Comparison of ENCODE assay signal across 10 cellular contexts in the genomic region with DNA sequence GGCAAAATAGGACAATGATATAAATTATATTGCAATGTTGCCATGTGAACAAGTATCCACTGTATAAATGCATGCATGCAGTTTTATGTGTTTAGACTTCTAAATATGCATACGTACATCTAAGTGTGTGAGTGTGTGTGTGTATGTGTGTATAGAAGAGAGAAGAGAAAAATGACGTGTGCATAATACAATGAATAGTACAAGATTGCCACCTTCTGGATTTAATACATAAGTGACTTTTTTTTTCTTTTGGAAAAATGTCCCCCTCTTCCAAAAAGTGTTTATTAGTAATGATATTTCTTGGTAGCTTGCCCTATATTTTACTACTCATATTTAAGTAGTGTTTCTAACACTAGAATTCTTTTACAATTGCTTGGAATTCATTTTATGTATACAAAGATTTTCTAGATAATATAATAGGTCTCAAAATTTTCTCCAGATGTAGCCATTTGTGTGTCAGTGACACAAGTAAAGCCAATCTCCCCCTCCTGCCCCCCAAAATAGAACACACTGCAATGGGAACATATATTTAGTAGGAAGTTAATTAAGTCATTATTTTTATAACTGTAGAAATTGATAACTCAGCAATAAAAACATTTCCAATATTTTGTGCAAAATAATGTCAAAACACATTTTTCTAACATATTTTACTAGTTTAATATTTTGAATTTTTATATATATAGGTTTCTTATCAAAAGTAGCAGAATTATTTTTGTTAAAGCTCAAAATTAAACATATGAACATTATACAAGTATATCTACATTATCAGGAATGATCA.
DNase-seq lines count a peak whose midpoint lies in the region; ATAC-seq, FAIRE-seq and TF ChIP-seq lines count a peak whose summit lies in the region.
"Had no signal": no experiment of that assay in that cellular context is flagged by ENCODE, and none has a peak within 500 bp of the region (broad histone marks: within the 10 kb centered on the region; RNA-seq: fewer than 3 reads in every experiment).

No MANE protein-coding gene starts in this region.

- no peaks in the 10 kb centered on the region for H3K36me3 ChIP-seq in K562 (ENCODE audit: control insufficient read depth, insufficient read depth, low read length)

- BruUV-seq in K562 (replicated peaks; lab: Mats Ljungman, UMichigan), result no TSS peak

- no peaks in the 10 kb centered on the region for H3K79me2 ChIP-seq in K562 (ENCODE audit: control insufficient read depth, insufficient read depth, low read length)

- ATAC-seq in K562, result no peak
- no peak for ATAC-seq in GM18858 (IDR thresholded peaks at IDR 0.05; ENCODE audit: unreplicated experiment)
- no peak for ATAC-seq in stimulated activated naive CD8-positive, alpha-beta T cell treated with anti-CD3 and anti-CD28 coated beads, Interleukin-15, Interleukin-2, amounts not matched to agents 100 U/mL and 50 U/mL, for 24 hours

- in situ Hi-C loops in K562 (cut with MboI), result no loop called here

- FAIRE-seq in K562 (lab: Jason Lieb, UNC), result no peak
- FAIRE-seq: HTR-8/SVneo had no signal

- H2AFZ ChIP-seq in K562 (ENCODE audit: low read depth, low read length), result no peak overlapping the region

- TF ChIP-seq POLR2A in K562 (conservative IDR thresholded peaks at IDR 0.05), result no peak

- peak in 1 of 2 experiments; percentile 52; a peak in 2 of 4 replicates for TF ChIP-seq RAD21 in K562 (CRISPR knock-in tag; conservative IDR thresholded peaks at IDR 0.05 in 1 of 2, IDR thresholded peaks at IDR 0.05 in 1 of 2)

- no peak overlapping the region for H3K4me3 ChIP-seq in K562
- no peak overlapping the region for H3K4me3 ChIP-seq in retinal pigment epithelial cell (ENCODE audit: low read length)

- no peaks in the 10 kb centered on the region for H3K9me1 ChIP-seq in K562 (ENCODE audit: control insufficient read depth, insufficient read depth, low read length)

- no peaks in the 10 kb centered on the region for H3K9me3 ChIP-seq in K562 (replicated peaks; ENCODE audit: control insufficient read depth, insufficient read depth, low read depth, low read length)

- no peak overlapping the region for H3K27ac ChIP-seq in K562 (ENCODE audit: extremely low read depth, low read depth, low read length)

- intact Hi-C loops in K562 (cut with micrococcal nuclease), result loop anchor here (10.0 kb wide), 1 partner anchor 99 kb away; no protein-coding TSS in a partner anchor

- H4K20me1 ChIP-seq in K562 (replicated peaks; ENCODE audit: control insufficient read depth, insufficient read depth, low read length), result no peaks in the 10 kb centered on the region

- WGBS in K562 (ENCODE audit: insufficient coverage, low coverage, missing lambda C conversion rate), result 33% methylated on average over 2 of the region's 2 CpGs

- H3K9ac ChIP-seq in K562 (ENCODE audit: insufficient read depth in 1 of 2, low read depth in 2 of 2, low read length in 2 of 2), result no peak overlapping the region

- POLR2A ChIA-PET in K562 (lab: Yijun Ruan, JAX), result no interaction called here
- POLR2A ChIA-PET in GM10248 (lab: Yijun Ruan, JAX), result no interaction called here

- CTCF ChIA-PET in K562 (lab: Yijun Ruan, JAX; ENCODE audit: low intra/inter-chr PET ratio), result no interaction called here
- CTCF ChIA-PET in GM10248 (lab: Yijun Ruan, JAX), result no interaction called here

- H3K4me1 ChIP-seq in K562 (replicated peaks in 1 of 2; ENCODE audit: control insufficient read depth in 2 of 2, insufficient read depth in 2 of 2, low read length in 2 of 2), result no peaks in the 10 kb centered on the region

- TF ChIP-seq CTCF in K562 (IDR thresholded peaks at IDR 0.05 in 2 of 3, conservative IDR thresholded peaks at IDR 0.05 in 1 of 3; ENCODE audit: insufficient read depth in 2 of 3, low read depth in 1 of 3, low read length in 3 of 3) (peak in 1 of 3 experiments; percentile 17; a peak in 2 of 6 replicates), retinal pigment epithelial cell (conservative IDR thresholded peaks at IDR 0.05; ENCODE audit: low read depth, low read length) (peak; percentile 18), GM10248 (IDR thresholded peaks at IDR 0.05; ENCODE audit: control extremely low read depth, extremely low read depth, low read depth, missing control alignments) (no peak)

- no peak for TF ChIP-seq EP300 in K562 (IDR thresholded peaks at IDR 0.05; ENCODE audit: low read length)

- no peaks in the 10 kb centered on the region for H3K27me3 ChIP-seq in K562 (ENCODE audit: control insufficient read depth in 2 of 2, insufficient read depth in 2 of 2, low read length in 2 of 2)

- DNase-seq in NCI-H1436 (lab: John Stamatoyannopoulos, UW) (peak; percentile 22), NCI-H1436 treated with DMSO at 0.1 percent for 48 hours (lab: John Stamatoyannopoulos, UW) (no peak), NCI-H460 (ENCODE audit: extremely low read depth, low read depth) (peak; percentile 19), K562 (ENCODE audit: extremely low read depth in 1 of 4, low spot score in 3 of 4) (no peak), retinal pigment epithelial cell (ENCODE audit: low read depth) (peak; percentile 15), GM10248 (ENCODE audit: extremely low spot score) (no peak)
- DNase-seq in stimulated activated naive CD8-positive, alpha-beta T cell treated with anti-CD3 and anti-CD28 coated beads, Interleukin-15, Interleukin-2, amounts not matched to agents 100 U/mL and 50 U/mL, for 24 hours, result no peak
- DNase-seq: activated CD4-positive, alpha-beta memory T cell treated with anti-CD3 and anti-CD28 coated beads, Interleukin-2, amount 10 ng/mL, durations not matched to agents 7 days and 5 days had no signal

- no peak overlapping the region for H3K4me2 ChIP-seq in K562 (ENCODE audit: insufficient read depth, low read length)

TF ChIP-seq in K562, 482 proteins besides CTCF, POLR2A, EP300 and RAD21 (continues in another document):
- TF ChIP-seq ZKSCAN1 (IDR thresholded peaks at IDR 0.05; ENCODE audit: low read depth, low read length), result no peak
- peak; percentile 22; the same call in 1 of the 2 replicates for TF ChIP-seq MAFF (IDR thresholded peaks at IDR 0.05; ENCODE audit: low read length)
- TF ChIP-seq KHSRP (IDR thresholded peaks at IDR 0.05), result no peak
- no peak for TF ChIP-seq ZNF174 (CRISPR knock-in tag; IDR thresholded peaks at IDR 0.05)
- TF ChIP-seq, protein P1, sequence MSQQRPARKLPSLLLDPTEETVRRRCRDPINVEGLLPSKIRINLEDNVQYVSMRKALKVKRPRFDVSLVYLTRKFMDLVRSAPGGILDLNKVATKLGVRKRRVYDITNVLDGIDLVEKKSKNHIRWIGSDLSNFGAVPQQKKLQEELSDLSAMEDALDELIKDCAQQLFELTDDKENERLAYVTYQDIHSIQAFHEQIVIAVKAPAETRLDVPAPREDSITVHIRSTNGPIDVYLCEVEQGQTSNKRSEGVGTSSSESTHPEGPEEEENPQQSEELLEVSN (IDR thresholded peaks at IDR 0.05; ENCODE audit: borderline replicate concordance in 1 of 2, extremely low read depth in 1 of 2, insufficient read depth in 1 of 2, insufficient read length in 1 of 2, low read depth in 1 of 2, low read length in 1 of 2, poor library complexity in 1 of 2, severe bottlenecking in 1 of 2), result no peak
- peak; percentile 66 for TF ChIP-seq C11orf30 (IDR thresholded peaks at IDR 0.05; ENCODE audit: low read depth)
- TF ChIP-seq PML (IDR thresholded peaks at IDR 0.05; ENCODE audit: low read length), result no peak
- TF ChIP-seq TGIF2 (CRISPR knock-in tag; IDR thresholded peaks at IDR 0.05), result no peak
- peak; percentile 19; the same call in 1 of the 2 replicates for TF ChIP-seq MAFK (IDR thresholded peaks at IDR 0.05; ENCODE audit: low read length)
- TF ChIP-seq HMGN3 (IDR thresholded peaks at IDR 0.05; ENCODE audit: borderline replicate concordance, extremely low read depth, insufficient read length, low read depth, low read length), result no peak
- no peak for TF ChIP-seq ZNF146 (CRISPR knock-in tag; IDR thresholded peaks at IDR 0.05; ENCODE audit: unreplicated experiment)
- TF ChIP-seq ZNF282 (CRISPR knock-in tag; IDR thresholded peaks at IDR 0.05), result no peak
- TF ChIP-seq NFATC3 (IDR thresholded peaks at IDR 0.05), result no peak

Comparison
In these comparisons a context has a peak if more than half of its experiments do, and no peak if none do; other contexts are left out.
1. DNase-seq: peak in NCI-H1436 (single experiment), NCI-H460 (single experiment) and retinal pigment epithelial cell (single experiment); none in NCI-H1436 treated with DMSO at 0.1 percent for 48 hours (single experiment), K562 (0 of 4), stimulated activated naive CD8-positive, alpha-beta T cell treated with anti-CD3 and anti-CD28 coated beads, Interleukin-15, Interleukin-2, amounts not matched to agents 100 U/mL and 50 U/mL, for 24 hours (single experiment) and GM10248 (single experiment).